12 cellular contexts compared by ENCODE assay signal in genomic region chr14:51554953-51555352, GRCh38.
DNase-seq lines count a peak whose midpoint lies in the region; ATAC-seq and TF ChIP-seq lines count a peak whose summit lies in the region.
"Had no signal": no experiment of that assay in that cellular context is flagged by ENCODE, and none has a peak within 500 bp of the region (broad histone marks: within the 10 kb centered on the region; RNA-seq: fewer than 3 reads in every experiment).

No MANE protein-coding gene starts in this region.

- 0 out of 2 replicates have a peak, but pooled peaks have one; percentile 7 for TF ChIP-seq CTCF in WERI-Rb-1 (IDR thresholded peaks at IDR 0.05; ENCODE audit: low read depth, low read length)

- no peaks in the 10 kb centered on the region for H3K27me3 ChIP-seq in WERI-Rb-1 (ENCODE audit: insufficient read depth, low read depth, severe bottlenecking)
- H3K27me3 ChIP-seq: dorsolateral prefrontal cortex, transverse colon had no signal

- no peak for ATAC-seq in GM21619 (IDR thresholded peaks at IDR 0.05; ENCODE audit: unreplicated experiment)
- ATAC-seq: activated T-helper 17 cell treated with anti-CD3 and anti-CD28 coated beads, Interleukin-2, amount 50 U/mL, for 72 hours; left cardiac atrium had no signal

- DNase-seq in AG20443 (ENCODE audit: low spot score) (peak; percentile 37), HuH-7 (ENCODE audit: low spot score) (peak; percentile 21), WERI-Rb-1 (no peak), iris pigment epithelial cell (ENCODE audit: low read depth) (peak; percentile 54), NCI-H774 (lab: John Stamatoyannopoulos, UW) (no peak), NCI-H748 treated with DMSO at 0.1 percent for 48 hours (lab: John Stamatoyannopoulos, UW) (no peak)
- no peak for DNase-seq in activated naive CD4-positive, alpha-beta T cell (lab: John Stamatoyannopoulos, UW)
- DNase-seq: dorsolateral prefrontal cortex, left cardiac atrium, transverse colon had no signal

- H3K36me3 ChIP-seq in WERI-Rb-1 = no peaks in the 10 kb centered on the region
- H3K36me3 ChIP-seq: transverse colon had no signal

- no peak overlapping the region for H3K4me3 ChIP-seq in WERI-Rb-1 (ENCODE audit: low read depth, low read length)
- H3K4me3 ChIP-seq: dorsolateral prefrontal cortex, transverse colon had no signal

- H3K9me3 ChIP-seq in WERI-Rb-1 (ENCODE audit: severe bottlenecking) = no peaks in the 10 kb centered on the region
- H3K9me3 ChIP-seq: transverse colon had no signal

- no peak overlapping the region for H3K27ac ChIP-seq in WERI-Rb-1
- H3K27ac ChIP-seq: dorsolateral prefrontal cortex, transverse colon had no signal

Comparison
In these comparisons a context has a peak if more than half of its experiments do, and no peak if none do; other contexts are left out.
1. DNase-seq: peak in AG20443 (single experiment), HuH-7 (single experiment) and iris pigment epithelial cell (single experiment); none in WERI-Rb-1 (single experiment), NCI-H774 (single experiment), activated naive CD4-positive, alpha-beta T cell (0 of 4) and NCI-H748 treated with DMSO at 0.1 percent for 48 hours (single experiment).